8 cellular contexts compared by ENCODE assay signal in genomic region chr5:4941957-4942830, GRCh38.
A peak's percentile ranks its signal among the peaks of the same experiment; 100 is the strongest.
DNase-seq lines count a peak whose midpoint lies in the region; ATAC-seq, FAIRE-seq and TF ChIP-seq lines count a peak whose summit lies in the region.

No MANE protein-coding gene starts in this region.

- H3K9me2 ChIP-seq in SK-N-SH: no peaks in the 10 kb centered on the region

- CTCF ChIA-PET in SK-N-SH (lab: Yijun Ruan, JAX): interaction anchor here (0.6 to 4.4 kb wide), 34 partner anchors 9 to 479 kb away, joined by 3 to 71 read pairs (median 4); partner anchors contain the start of gene ADAMTS16

- DNase-seq in AG10803 (ENCODE audit: low read depth) (no peak), GM18507 (ENCODE audit: extremely low spot score, insufficient read length, low read depth) (peak; percentile 20), SK-N-SH (peak; percentile 87), left ventricle myocardium superior (peak; percentile 43), tibial nerve (ENCODE audit: low spot score in 2 of 2) (no peak), superior temporal gyrus (ENCODE audit: extremely low spot score) (no peak), COLO668 (lab: John Stamatoyannopoulos, UW; ENCODE audit: unreplicated experiment) (no peak), NCI-H2081 treated with DMSO at 0.1 percent for 48 hours (lab: John Stamatoyannopoulos, UW) (no peak)

- no peak overlapping the region for H3K4me2 ChIP-seq in SK-N-SH

- H3F3A ChIP-seq in SK-N-SH (replicated peaks; ENCODE audit: insufficient read depth): no peaks in the 10 kb centered on the region

- no peaks in the 10 kb centered on the region for H3K9me3 ChIP-seq in SK-N-SH
- H3K9me3 ChIP-seq in tibial nerve: no peaks in the 10 kb centered on the region

- no peak overlapping the region for H3K9ac ChIP-seq in SK-N-SH

- no peaks in the 10 kb centered on the region for H3K79me2 ChIP-seq in SK-N-SH (ENCODE audit: insufficient read depth)

- FAIRE-seq in GM18507 (lab: Jason Lieb, UNC): peak; percentile 53

- H3K36me3 ChIP-seq in SK-N-SH (replicated peaks in 1 of 2; ENCODE audit: control insufficient read depth in 1 of 2, insufficient read depth in 2 of 2, low read length in 1 of 2) (no peaks in the 10 kb centered on the region), tibial nerve (no peaks in the 10 kb centered on the region)

- H3K27me3 ChIP-seq in SK-N-SH (ENCODE audit: insufficient read depth): no peaks in the 10 kb centered on the region; the same call in 1 of the 2 replicates
- H3K27me3 ChIP-seq in tibial nerve: no peaks in the 10 kb centered on the region

- peak; percentile 38 for ATAC-seq in left ventricle myocardium superior

- intact Hi-C loops in left ventricle myocardium superior (cut with micrococcal nuclease): no loop called here

- H3K27ac ChIP-seq in SK-N-SH (ENCODE audit: low read depth in 2 of 2, low read length in 1 of 2) (no peak overlapping the region), tibial nerve (no peak overlapping the region)

- H3K4me3 ChIP-seq in AG10803 (ENCODE audit: low read length) (no peak overlapping the region), SK-N-SH (ENCODE audit: low read depth in 2 of 2, low read length in 1 of 2) (peak overlapping the region in 1 of 2 experiments; percentile 23; a peak in 1 of 4 replicates), tibial nerve (peak overlapping the region in 1 of 4 donors; percentile 20)

- TF ChIP-seq CTCF in AG10803 (conservative IDR thresholded peaks at IDR 0.05; ENCODE audit: low read length) (peak; percentile 65), SK-N-SH (IDR thresholded peaks at IDR 0.05) (peak; percentile 91), tibial nerve (IDR thresholded peaks at IDR 0.05) (peak; percentile 59 to 83 (median 80))

- H4K20me1 ChIP-seq in SK-N-SH (ENCODE audit: insufficient read depth): no peaks in the 10 kb centered on the region

- TF ChIP-seq RAD21 in SK-N-SH (IDR thresholded peaks at IDR 0.05; ENCODE audit: low read length): peak; percentile 61

- no peak for TF ChIP-seq POLR2A in tibial nerve (IDR thresholded peaks at IDR 0.05)

- H3K4me1 ChIP-seq in SK-N-SH (ENCODE audit: control insufficient read depth in 1 of 2, insufficient read depth in 2 of 2, low read depth in 1 of 2, low read length in 1 of 2): peaks cover 0 to 7% of the 10 kb centered on the region in 2 experiments; a peak in 1 of 4 replicates
- H3K4me1 ChIP-seq in tibial nerve: peaks cover 0 to 3% (median 0%) of the 10 kb centered on the region in 4 donors

- 24% methylated on average over 23 of the region's 33 CpGs for WGBS in SK-N-SH (ENCODE audit: low lambda C conversion rate)
- WGBS in tibial nerve, 2 donors: 46 to 56% methylated on average over 33 of the region's 33 CpGs

- TF ChIP-seq EP300 in SK-N-SH (IDR thresholded peaks at IDR 0.05; ENCODE audit: borderline replicate concordance in 1 of 2, low read depth in 1 of 2, low read length in 1 of 2): no peak
- TF ChIP-seq EP300 in tibial nerve (IDR thresholded peaks at IDR 0.05): no peak

- H2AFZ ChIP-seq in SK-N-SH (ENCODE audit: low read depth): no peak overlapping the region

- POLR2A ChIA-PET in SK-N-SH (lab: Yijun Ruan, JAX): no interaction called here

TF ChIP-seq in SK-N-SH, 30 proteins besides CTCF, POLR2A, EP300 and RAD21:
- TF ChIP-seq MEF2A (IDR thresholded peaks at IDR 0.05; ENCODE audit: borderline replicate concordance, low read depth) (no peak), SMC3 (IDR thresholded peaks at IDR 0.05; ENCODE audit: low read depth, low read length) (peak; percentile 48)

Comparison
In these comparisons a context has a peak if more than half of its experiments do, and no peak if none do; other contexts are left out.
1. DNase-seq: peak in GM18507 (single experiment), SK-N-SH (single experiment) and left ventricle myocardium superior (single experiment); none in AG10803 (single experiment), tibial nerve (0 of 2), superior temporal gyrus (single experiment), COLO668 (single experiment) and NCI-H2081 treated with DMSO at 0.1 percent for 48 hours (single experiment).
2. Peak in every context shown above with its lines, with median percentiles within 50 percentile points of each other: CTCF ChIP-seq.